In genomic region chr11:21037836-21038235, GRCh38 we compare ENCODE assay signal across 22 cellular contexts.
A peak's percentile ranks its signal among the peaks of the same experiment; 100 is the strongest.
DNase-seq lines count a peak whose midpoint lies in the region; ATAC-seq and TF ChIP-seq lines count a peak whose summit lies in the region.
"Had no signal": no experiment of that assay in that cellular context is flagged by ENCODE, and none has a peak within 500 bp of the region (broad histone marks: within the 10 kb centered on the region; RNA-seq: fewer than 3 reads in every experiment).

No MANE protein-coding gene starts in this region.

- intact Hi-C loops in gastrocnemius medialis (cut with DNase I; ENCODE audit: low total_unique reads), result no loop called here

- H3K4me1 ChIP-seq in gastrocnemius medialis, result no peaks in the 10 kb centered on the region
- H3K4me1 ChIP-seq: SJSA1 had no signal

- no peaks in the 10 kb centered on the region for H3K9me3 ChIP-seq in gastrocnemius medialis

- H3K27me3 ChIP-seq in gastrocnemius medialis, result no peaks in the 10 kb centered on the region
- H3K27me3 ChIP-seq: SJSA1 had no signal

- ATAC-seq in gastrocnemius medialis, result no peak
- ATAC-seq: CD8-positive, alpha-beta T cell; GM12878; Panc1 had no signal

- TF ChIP-seq POLR2A in gastrocnemius medialis (IDR thresholded peaks at IDR 0.05), result no peak

- peak; percentile 32 for DNase-seq in DMS79 treated with DMSO at 0.1 percent for 48 hours (lab: John Stamatoyannopoulos, UW)
- DNase-seq in DMS79 (lab: John Stamatoyannopoulos, UW), result no peak
- peak; percentile 52 for DNase-seq in NCI-H1105 treated with DMSO at 0.1 percent for 48 hours (lab: John Stamatoyannopoulos, UW)
- peak; percentile 83 for DNase-seq in NCI-H526 treated with DMSO at 0.1 percent for 48 hours (lab: John Stamatoyannopoulos, UW)
- peak; percentile 50 for DNase-seq in left kidney (ENCODE audit: low read depth, low spot score)
- no peak for DNase-seq in Ammon's horn (ENCODE audit: low spot score)
- no peak for DNase-seq in OCI-M1 (lab: John Stamatoyannopoulos, UW)
- no peak for DNase-seq in gastrocnemius medialis
- DNase-seq: 8988T; C1 segment of cervical spinal cord; CD8-positive, alpha-beta T cell; DND-41; H7; Kasumi-1; NCI-H1436; NCI-H187 treated with DMSO at 0.1 percent for 48 hours; NCI-H524; NK-92 treated with Interleukin-12 subunit alpha and Interleukin-12 subunit beta, amount 100 ng/mL, for 24 hours; T-helper 9 cell had no signal

- in situ Hi-C loops in gastrocnemius medialis (cut with MboI; ENCODE audit: low sequenced_read_pairs in 4 of 4), result no loop called here

- no peak for TF ChIP-seq CTCF in gastrocnemius medialis (IDR thresholded peaks at IDR 0.05 in 4 of 5, conservative IDR thresholded peaks at IDR 0.05 in 1 of 5)

- no peak overlapping the region for H3K4me3 ChIP-seq in gastrocnemius medialis
- H3K4me3 ChIP-seq: GM12878, SJSA1 had no signal

- H3K36me3 ChIP-seq in gastrocnemius medialis, result no peaks in the 10 kb centered on the region
- H3K36me3 ChIP-seq: SJSA1 had no signal

- H3K27ac ChIP-seq in gastrocnemius medialis, result no peak overlapping the region
- H3K27ac ChIP-seq: SJSA1 had no signal

Comparison
In these comparisons a context has a peak if more than half of its experiments do, and no peak if none do; other contexts are left out.
1. DNase-seq: peak in DMS79 treated with DMSO at 0.1 percent for 48 hours (single experiment), NCI-H1105 treated with DMSO at 0.1 percent for 48 hours (single experiment), NCI-H526 treated with DMSO at 0.1 percent for 48 hours (single experiment) and left kidney (single experiment); none in DMS79 (single experiment), Ammon's horn (single experiment), OCI-M1 (single experiment) and gastrocnemius medialis (0 of 2).